Comparison of ENCODE assay signal across 21 cellular contexts in genomic region chr4:89496851-89497250, GRCh38.
DNase-seq lines count a peak whose midpoint lies in the region; ATAC-seq, FAIRE-seq and TF ChIP-seq lines count a peak whose summit lies in the region.
"Had no signal": no experiment of that assay in that cellular context is flagged by ENCODE, and none has a peak within 500 bp of the region (broad histone marks: within the 10 kb centered on the region; RNA-seq: fewer than 3 reads in every experiment).

No MANE protein-coding gene starts in this region.

- H3K36me3 Mint-ChIP-seq in activated CD8-positive, alpha-beta T cell treated with anti-CD3 and anti-CD28 coated beads for 36 hours (ENCODE audit: low read depth): no peaks in the 10 kb centered on the region
- H3K36me3 Mint-ChIP-seq: IgD-negative memory B cell had no signal

- peak; percentile 15 for DNase-seq in AG08396 (ENCODE audit: low spot score)
- DNase-seq in M059J (ENCODE audit: low read depth): peak; percentile 30
- peak; percentile 33 for DNase-seq in bronchial epithelial cell (ENCODE audit: low read depth)
- DNase-seq in keratinocyte (ENCODE audit: low read depth, low spot score): peak; percentile 52
- DNase-seq in occipital lobe (lab: John Stamatoyannopoulos, UW): no peak
- no peak for DNase-seq in activated CD8-positive, alpha-beta T cell treated with anti-CD3 and anti-CD28 coated beads for 36 hours
- DNase-seq in NCI-H69 (lab: John Stamatoyannopoulos, UW): no peak
- no peak for DNase-seq in activated CD4-positive, alpha-beta T cell treated with anti-CD3 and anti-CD28 coated beads for 4 hours
- DNase-seq: C1 segment of cervical spinal cord, GDM1, left ventricle myocardium inferior, MM.1S, NCI-H1436 treated with DMSO at 0.1 percent for 48 hours, NCI-H524 treated with DMSO at 0.1 percent for 48 hours, spleen had no signal

- H3K4me3 Mint-ChIP-seq in activated CD8-positive, alpha-beta T cell treated with anti-CD3 and anti-CD28 coated beads for 36 hours: no peak overlapping the region
- H3K4me3 Mint-ChIP-seq: activated naive CD8-positive, alpha-beta T cell; activated T-helper 1 cell treated with anti-CD3 and anti-CD28 coated beads, Interleukin-12 subunit alpha, Interleukin-12 subunit beta, Interleukin-2, Interleukin-4 antibody, amounts not matched to agents 30 ng/mL and 10 ng/mL and 1 ng/mL, durations not matched to agents 14 hours and 24 hours and 36 hours; IgD-negative memory B cell had no signal

- no peaks in the 10 kb centered on the region for H3K9me3 Mint-ChIP-seq in activated CD8-positive, alpha-beta T cell treated with anti-CD3 and anti-CD28 coated beads for 36 hours
- H3K9me3 Mint-ChIP-seq: activated T-helper 1 cell treated with anti-CD3 and anti-CD28 coated beads, Interleukin-12 subunit alpha, Interleukin-12 subunit beta, Interleukin-2, Interleukin-4 antibody, amounts not matched to agents 30 ng/mL and 10 ng/mL and 1 ng/mL, durations not matched to agents 14 hours and 24 hours and 36 hours; IgD-negative memory B cell had no signal

- CTCF ChIA-PET in activated CD8-positive, alpha-beta T cell treated with anti-CD3 and anti-CD28 coated beads for 36 hours (lab: Charles Lee): no interaction called here

- no peaks in the 10 kb centered on the region for H3K79me2 ChIP-seq in keratinocyte (ENCODE audit: control insufficient read depth, insufficient read depth, low read length)

- peaks cover 4% of the 10 kb centered on the region for H3K27me3 Mint-ChIP-seq in activated CD8-positive, alpha-beta T cell treated with anti-CD3 and anti-CD28 coated beads for 36 hours

- no peaks in the 10 kb centered on the region for H3K36me3 ChIP-seq in bronchial epithelial cell (ENCODE audit: control insufficient read depth, insufficient read depth, low read length)
- H3K36me3 ChIP-seq in keratinocyte (ENCODE audit: control insufficient read depth in 2 of 2, extremely low read depth in 1 of 2, insufficient read depth in 2 of 2, low read length in 2 of 2): no peaks in the 10 kb centered on the region
- H3K36me3 ChIP-seq: left ventricle myocardium inferior, spleen had no signal

- H3K27ac Mint-ChIP-seq in activated CD8-positive, alpha-beta T cell treated with anti-CD3 and anti-CD28 coated beads for 36 hours: no peak overlapping the region
- H3K27ac Mint-ChIP-seq: activated naive CD8-positive, alpha-beta T cell; activated T-helper 1 cell treated with anti-CD3 and anti-CD28 coated beads, Interleukin-12 subunit alpha, Interleukin-12 subunit beta, Interleukin-2, Interleukin-4 antibody, amounts not matched to agents 30 ng/mL and 10 ng/mL and 1 ng/mL, durations not matched to agents 14 hours and 24 hours and 36 hours; IgD-negative memory B cell had no signal

- H4K20me1 ChIP-seq in keratinocyte (ENCODE audit: control insufficient read depth, extremely low read depth, insufficient read depth, low read length): no peaks in the 10 kb centered on the region

- dilution Hi-C loops in keratinocyte (cut with MboI; ENCODE audit: extremely low pct_ligation_motif_present, low sequenced_read_pairs): no loop called here

- H3K4me2 ChIP-seq in keratinocyte (ENCODE audit: control insufficient read depth, extremely low read depth, insufficient read depth, low read depth, low read length): no peak overlapping the region
- H3K4me2 ChIP-seq: A549 had no signal

- H3K9me1 ChIP-seq in keratinocyte (ENCODE audit: control insufficient read depth, extremely low read depth, insufficient read depth, low read length): no peaks in the 10 kb centered on the region

- no peak overlapping the region for H2AFZ ChIP-seq in keratinocyte (ENCODE audit: control insufficient read depth, low read length)

- H3K4me1 ChIP-seq in keratinocyte (ENCODE audit: control insufficient read depth, extremely low read depth, insufficient read depth, low read length): no peaks in the 10 kb centered on the region
- H3K4me1 ChIP-seq: left ventricle myocardium inferior, spleen had no signal

- H3K4me1 Mint-ChIP-seq in activated CD8-positive, alpha-beta T cell treated with anti-CD3 and anti-CD28 coated beads for 36 hours (ENCODE audit: low read depth): no peaks in the 10 kb centered on the region
- H3K4me1 Mint-ChIP-seq: IgD-negative memory B cell had no signal

- no peak for ATAC-seq in activated CD8-positive, alpha-beta T cell treated with anti-CD3 and anti-CD28 coated beads for 36 hours
- ATAC-seq: A549 had no signal

- POLR2A ChIA-PET in activated CD8-positive, alpha-beta T cell treated with anti-CD3 and anti-CD28 coated beads for 36 hours (lab: Charles Lee): no interaction called here

- no peaks in the 10 kb centered on the region for H3K9me3 ChIP-seq in keratinocyte (ENCODE audit: control insufficient read depth, low read depth, low read length)
- H3K9me3 ChIP-seq: A549, left ventricle myocardium inferior, spleen had no signal

- H3K4me3 ChIP-seq in bronchial epithelial cell (ENCODE audit: low read depth, low read length): no peak overlapping the region
- H3K4me3 ChIP-seq in keratinocyte (ENCODE audit: control insufficient read depth in 2 of 3, extremely low read depth in 1 of 3, insufficient read depth in 2 of 3, low read depth in 1 of 3, low read length in 3 of 3): no peak overlapping the region
- H3K4me3 ChIP-seq: A549, left ventricle myocardium inferior, spleen had no signal

- no peak for TF ChIP-seq CTCF in bronchial epithelial cell (IDR thresholded peaks at IDR 0.05; ENCODE audit: insufficient read depth, low read length, severe bottlenecking)
- TF ChIP-seq CTCF in keratinocyte (optimal IDR thresholded peaks at IDR 0.05 in 1 of 3, IDR thresholded peaks at IDR 0.05 in 1 of 3, conservative IDR thresholded peaks at IDR 0.05 in 1 of 3; ENCODE audit: extremely low read depth in 1 of 3, insufficient read depth in 2 of 3, low read length in 3 of 3): no peak
- TF ChIP-seq CTCF in activated CD8-positive, alpha-beta T cell treated with anti-CD3 and anti-CD28 coated beads for 36 hours (IDR thresholded peaks at IDR 0.05): no peak

- FAIRE-seq in bronchial epithelial cell (lab: Jason Lieb, UNC) (no peak), keratinocyte (lab: Jason Lieb, UNC) (peak; percentile 20)
- FAIRE-seq: A549, D721Med had no signal

- H3K27me3 ChIP-seq in bronchial epithelial cell (ENCODE audit: control insufficient read depth, insufficient read depth, low read length): no peaks in the 10 kb centered on the region
- no peaks in the 10 kb centered on the region for H3K27me3 ChIP-seq in keratinocyte (ENCODE audit: control insufficient read depth, extremely low read depth, insufficient read depth, low read length)
- H3K27me3 ChIP-seq: spleen had no signal

- no peak overlapping the region for H3K27ac ChIP-seq in keratinocyte (ENCODE audit: control insufficient read depth, insufficient read depth, low read length)
- H3K27ac ChIP-seq: A549, HL-60, left ventricle myocardium inferior, spleen had no signal

- intact Hi-C loops in activated CD8-positive, alpha-beta T cell treated with anti-CD3 and anti-CD28 coated beads for 36 hours (cut with micrococcal nuclease): no loop called here

- H3K9ac ChIP-seq in keratinocyte (ENCODE audit: control insufficient read depth, extremely low read depth, insufficient read depth, low read length): no peak overlapping the region

Comparison
In these comparisons a context has a peak if more than half of its experiments do, and no peak if none do; other contexts are left out.
1. DNase-seq: peak in AG08396 (single experiment), M059J (single experiment), bronchial epithelial cell (single experiment) and keratinocyte (single experiment); none in occipital lobe (single experiment), activated CD8-positive, alpha-beta T cell treated with anti-CD3 and anti-CD28 coated beads for 36 hours (single experiment), NCI-H69 (single experiment) and activated CD4-positive, alpha-beta T cell treated with anti-CD3 and anti-CD28 coated beads for 4 hours (0 of 2).